Comparison of ENCODE assay signal across 12 cellular contexts in the genomic region with DNA sequence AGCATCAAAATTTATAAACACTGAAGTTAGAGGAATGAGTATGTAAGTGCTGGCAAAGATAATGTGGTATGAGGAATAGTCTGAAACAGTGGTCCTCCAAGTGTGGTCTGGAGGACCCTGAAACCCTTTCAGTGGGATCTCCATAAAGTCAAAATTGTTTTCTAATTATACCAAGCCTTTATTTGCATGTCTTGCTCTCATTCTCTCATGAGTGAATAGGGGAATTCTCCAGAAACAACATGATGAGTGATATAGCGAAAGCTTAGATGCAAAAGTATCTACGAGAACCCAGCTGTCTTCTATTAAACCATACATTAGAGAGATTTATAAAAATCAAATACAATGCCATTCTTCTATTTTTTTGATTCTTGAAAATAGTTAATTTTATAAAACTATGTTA.
DNase-seq lines count a peak whose midpoint lies in the region; ATAC-seq, FAIRE-seq and TF ChIP-seq lines count a peak whose summit lies in the region.
"Had no signal": no experiment of that assay in that cellular context is flagged by ENCODE, and none has a peak within 500 bp of the region (broad histone marks: within the 10 kb centered on the region; RNA-seq: fewer than 3 reads in every experiment).

No MANE protein-coding gene starts in this region.

- DNase-seq in GM10248 (ENCODE audit: extremely low spot score) (peak; percentile 29), GM19239 (ENCODE audit: insufficient read length, low spot score) (no peak), NCI-H345 treated with DMSO at 0.1 percent for 48 hours (lab: John Stamatoyannopoulos, UW; ENCODE audit: unreplicated experiment) (no peak), foreskin melanocyte (no peak)
- no peak for DNase-seq in stimulated activated CD4-positive, alpha-beta T cell treated with anti-CD3 and anti-CD28 coated beads, Interleukin-4, amount 100 ng/mL, for 24 hours
- DNase-seq in effector CD4-positive, alpha-beta T cell, result no peak
- DNase-seq: 8988T, brain microvascular endothelial cell, head of caudate nucleus had no signal

- peak; percentile 53 for ATAC-seq in HG02571 (IDR thresholded peaks at IDR 0.05; ENCODE audit: unreplicated experiment)
- ATAC-seq in HG03139 (IDR thresholded peaks at IDR 0.05; ENCODE audit: unreplicated experiment), result peak; percentile 30

- TF ChIP-seq CTCF in GM10248 (IDR thresholded peaks at IDR 0.05; ENCODE audit: control extremely low read depth, extremely low read depth, low read depth, missing control alignments), result no peak

- POLR2A ChIA-PET in GM10248 (lab: Yijun Ruan, JAX), result no interaction called here

- CTCF ChIA-PET in GM10248 (lab: Yijun Ruan, JAX), result interaction anchor here (1.2 to 18.8 kb wide), 10 partner anchors 8 to 179 kb away, joined by 3 to 504 read pairs (median 8); a partner anchor contains a TSS

- FAIRE-seq in GM19239 (lab: Jason Lieb, UNC), result peak; percentile 55
- FAIRE-seq: endometrium had no signal
